ENCODE assay signal across 8 cellular contexts in genomic region chr5:137751869-137752491, GRCh38. TPM values are rescaled to one million over a fixed set of nuclear protein-coding genes. Genes with fewer than 3 reads are reported as not detected.
DNase-seq lines count a peak whose midpoint lies in the region; ATAC-seq and FAIRE-seq lines count a peak whose summit lies in the region.

No MANE protein-coding gene starts in this region.

- no peak for ATAC-seq in esophagus mucosa

- DNase-seq in DMS79 treated with DMSO at 0.1 percent for 48 hours (lab: John Stamatoyannopoulos, UW) = peak; percentile 3
- no peak for DNase-seq in DMS79 (lab: John Stamatoyannopoulos, UW)
- DNase-seq in HTR-8/SVneo (ENCODE audit: insufficient read length, low spot score) = no peak
- peak; percentile 62 for DNase-seq in RCC 7860 (ENCODE audit: low spot score)
- DNase-seq in dedifferentiated amniotic fluid mesenchymal stem cell (ENCODE audit: extremely low spot score) = peak; percentile 91
- peak; percentile 67 for DNase-seq in midbrain (lab: John Stamatoyannopoulos, UW)
- DNase-seq in stimulated activated CD8-positive, alpha-beta memory T cell treated with anti-CD3 and anti-CD28 coated beads, Interleukin-4, amount 100 ng/mL, for 48 hours = no peak

- peak; percentile 31 for FAIRE-seq in HTR-8/SVneo (lab: Jason Lieb, UNC)
- peak; percentile 81 for FAIRE-seq in RCC 7860 (lab: Jason Lieb, UNC)

RNA-seq across cellular contexts. Expression of gene HNRNPA0, which starts 2.2 kb away (rescaled TPM):
- total RNA-seq in esophagus mucosa = 17.9 TPM

RNA-seq across cellular contexts. Expression of gene KLHL3, which starts 16.1 kb away (rescaled TPM):
- total RNA-seq in esophagus mucosa = 4.4 TPM

Comparison
In these comparisons a context has a peak if more than half of its experiments do, and no peak if none do; other contexts are left out.
1. DNase-seq: peak in DMS79 treated with DMSO at 0.1 percent for 48 hours (single experiment), RCC 7860 (single experiment), dedifferentiated amniotic fluid mesenchymal stem cell (single experiment) and midbrain (single experiment); none in DMS79 (single experiment), HTR-8/SVneo (single experiment) and stimulated activated CD8-positive, alpha-beta memory T cell treated with anti-CD3 and anti-CD28 coated beads, Interleukin-4, amount 100 ng/mL, for 48 hours (single experiment).